Comparison of ENCODE assay signal across 1 cellular context in the genomic region with DNA sequence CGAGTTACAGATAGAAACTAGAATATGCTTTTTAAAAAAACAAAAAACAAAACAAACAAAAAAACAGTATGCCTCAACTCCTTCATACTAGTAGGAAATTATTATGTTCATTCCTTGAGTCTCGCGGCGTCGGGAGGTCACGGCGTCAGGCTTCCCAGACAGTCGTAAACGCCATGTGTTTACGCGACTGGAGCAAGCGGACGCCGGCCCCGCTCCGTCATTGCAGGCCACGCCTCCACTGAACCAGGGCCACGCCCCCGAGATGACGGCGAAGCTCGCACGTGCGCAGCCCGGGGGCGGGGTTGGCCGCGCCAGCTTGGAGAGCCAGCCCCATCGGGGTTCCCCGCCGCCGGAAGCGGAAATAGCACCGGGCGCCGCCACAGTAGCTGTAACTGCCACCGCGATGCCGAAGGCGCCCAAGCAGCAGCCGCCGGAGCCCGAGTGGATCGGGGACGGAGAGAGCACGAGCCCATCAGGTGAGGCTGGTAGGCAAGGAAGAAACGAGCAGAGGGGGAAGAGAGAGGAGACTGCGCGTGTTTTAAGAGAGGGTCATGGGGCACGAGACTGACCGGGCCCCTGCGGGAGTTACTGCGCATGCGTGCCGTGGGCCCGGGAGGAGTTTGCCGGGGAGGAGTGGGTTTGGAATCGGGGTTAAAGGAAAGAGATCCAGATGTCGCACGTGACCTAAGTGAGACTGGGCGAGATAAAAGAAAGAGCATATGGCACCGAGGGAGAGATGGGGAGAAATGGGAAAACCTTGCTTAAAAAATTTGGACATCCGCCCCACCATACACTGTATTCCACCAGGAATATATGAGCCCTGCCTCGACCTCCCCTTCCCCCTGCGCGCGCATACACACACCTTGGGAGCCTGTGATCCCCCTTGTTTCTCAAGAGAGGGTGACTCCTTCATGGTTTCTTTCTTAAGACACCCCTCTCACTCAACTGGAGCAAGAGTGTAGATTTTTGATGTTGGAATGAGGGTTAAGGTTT.
TF ChIP-seq lines count a peak whose summit lies in the region.

A gene (plus strand): TSS at position 358 of the 993 bp plus-strand sequence. CDS start 46 bp downstream, at position 404.

TF ChIP-seq in K562, 482 proteins besides CTCF, POLR2A, EP300 and RAD21 (continued from another document):
- TF ChIP-seq, protein P1, sequence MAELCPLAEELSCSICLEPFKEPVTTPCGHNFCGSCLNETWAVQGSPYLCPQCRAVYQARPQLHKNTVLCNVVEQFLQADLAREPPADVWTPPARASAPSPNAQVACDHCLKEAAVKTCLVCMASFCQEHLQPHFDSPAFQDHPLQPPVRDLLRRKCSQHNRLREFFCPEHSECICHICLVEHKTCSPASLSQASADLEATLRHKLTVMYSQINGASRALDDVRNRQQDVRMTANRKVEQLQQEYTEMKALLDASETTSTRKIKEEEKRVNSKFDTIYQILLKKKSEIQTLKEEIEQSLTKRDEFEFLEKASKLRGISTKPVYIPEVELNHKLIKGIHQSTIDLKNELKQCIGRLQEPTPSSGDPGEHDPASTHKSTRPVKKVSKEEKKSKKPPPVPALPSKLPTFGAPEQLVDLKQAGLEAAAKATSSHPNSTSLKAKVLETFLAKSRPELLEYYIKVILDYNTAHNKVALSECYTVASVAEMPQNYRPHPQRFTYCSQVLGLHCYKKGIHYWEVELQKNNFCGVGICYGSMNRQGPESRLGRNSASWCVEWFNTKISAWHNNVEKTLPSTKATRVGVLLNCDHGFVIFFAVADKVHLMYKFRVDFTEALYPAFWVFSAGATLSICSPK (IDR thresholded peaks at IDR 0.05; ENCODE audit: borderline replicate concordance): no peak
- TF ChIP-seq ZNF583 (CRISPR knock-in tag; IDR thresholded peaks at IDR 0.05): peak; percentile 29; the same call in 1 of the 2 replicates
